ENCODE assay signal across 14 cellular contexts in genomic region chr1:10635992-10636391, GRCh38.
A peak's percentile ranks its signal among the peaks of the same experiment; 100 is the strongest.
DNase-seq lines count a peak whose midpoint lies in the region; ATAC-seq and TF ChIP-seq lines count a peak whose summit lies in the region.
"Had no signal": no experiment of that assay in that cellular context is flagged by ENCODE, and none has a peak within 500 bp of the region (broad histone marks: within the 10 kb centered on the region; RNA-seq: fewer than 3 reads in every experiment).

No MANE protein-coding gene starts in this region.

- BruUV-seq in Panc1 (replicated peaks; lab: Mats Ljungman, UMichigan): no TSS peak

- no peak overlapping the region for H3K4me3 ChIP-seq in Panc1 (ENCODE audit: low read depth in 2 of 2, low read length in 2 of 2)
- no peak overlapping the region for H3K4me3 ChIP-seq in muscle layer of duodenum (ENCODE audit: low read depth in 1 of 2, low read length in 2 of 2)
- H3K4me3 ChIP-seq in upper lobe of right lung: no peak overlapping the region
- H3K4me3 ChIP-seq: hepatocyte, SJCRH30 had no signal

- TF ChIP-seq CTCF in Panc1 (IDR thresholded peaks at IDR 0.05) (no peak), upper lobe of right lung (IDR thresholded peaks at IDR 0.05) (no peak)

- H3K27me3 ChIP-seq in Panc1 (ENCODE audit: control insufficient read depth, insufficient read depth, low read length) (no peaks in the 10 kb centered on the region), muscle layer of duodenum (ENCODE audit: low read depth, low read length) (no peaks in the 10 kb centered on the region), upper lobe of right lung (no peaks in the 10 kb centered on the region)
- H3K27me3 ChIP-seq: SJCRH30 had no signal

- H3K36me3 ChIP-seq in Panc1 (ENCODE audit: control insufficient read depth, insufficient read depth, low read length): no peaks in the 10 kb centered on the region
- H3K36me3 ChIP-seq in muscle layer of duodenum (ENCODE audit: control insufficient read depth in 1 of 2, insufficient read depth in 2 of 2, low read length in 2 of 2): peaks cover 0 to 6% of the 10 kb centered on the region in 2 donors
- H3K36me3 ChIP-seq in upper lobe of right lung: peaks cover 6% of the 10 kb centered on the region
- H3K36me3 ChIP-seq: SJCRH30 had no signal

- DNase-seq in Panc1 (ENCODE audit: low read depth, low spot score) (no peak), epithelial cell of prostate (ENCODE audit: low read depth, low spot score) (peak; percentile 26), upper lobe of right lung (no peak), LoVo (ENCODE audit: low spot score) (no peak)
- DNase-seq in stimulated activated CD4-positive, alpha-beta T cell treated with anti-CD3 and anti-CD28 coated beads, Interleukin-4, amount 100 ng/mL, for 1 hour: no peak
- DNase-seq: activated CD4-positive, alpha-beta T cell treated with anti-CD3 and anti-CD28 coated beads, Interleukin-2, amount 50 U/mL, for 48 hours; H9; KBM-7; left cardiac atrium; stimulated activated CD4-positive, alpha-beta T cell treated with anti-CD3 and anti-CD28 coated beads, Interleukin-2, amount 100 ng/mL, for 48 hours had no signal

- in situ Hi-C loops in Panc1 (cut with HindIII; ENCODE audit: low pct_unique_long_range_greater_than_20kb, low sequenced_read_pairs): no loop called here

- 0 out of 2 replicates have a peak, but pooled peaks have one; percentile 15 for ATAC-seq in Panc1
- ATAC-seq in upper lobe of right lung: peak; percentile 33
- no peak for ATAC-seq in GM18867 (IDR thresholded peaks at IDR 0.05; ENCODE audit: unreplicated experiment)

- POLR2A ChIA-PET in Panc1 (lab: Charles Lee): no interaction called here

- no peaks in the 10 kb centered on the region for H3K9me3 ChIP-seq in Panc1 (ENCODE audit: control insufficient read depth, insufficient read depth, low read depth, low read length)
- H3K9me3 ChIP-seq in muscle layer of duodenum (ENCODE audit: control insufficient read depth in 1 of 2, low read length in 2 of 2): no peaks in the 10 kb centered on the region
- no peaks in the 10 kb centered on the region for H3K9me3 ChIP-seq in upper lobe of right lung
- H3K9me3 ChIP-seq: SJCRH30 had no signal

- CTCF ChIA-PET in Panc1 (lab: Charles Lee): no interaction called here

- intact Hi-C loops in Panc1 (cut with micrococcal nuclease; ENCODE audit: unreplicated experiment): no loop called here
- intact Hi-C loops in upper lobe of right lung (cut with DNase I): no loop called here

- H3K4me1 ChIP-seq in Panc1 (ENCODE audit: control insufficient read depth, insufficient read depth, low read length): peaks cover 11% of the 10 kb centered on the region
- H3K4me1 ChIP-seq in muscle layer of duodenum (ENCODE audit: control insufficient read depth in 1 of 2, insufficient read depth in 2 of 2, low read length in 2 of 2): peaks cover 0 to 32% of the 10 kb centered on the region in 2 donors
- H3K4me1 ChIP-seq in upper lobe of right lung: peaks cover 23% of the 10 kb centered on the region

- H3K27ac ChIP-seq in Panc1 (ENCODE audit: low read length) (no peak overlapping the region), epithelial cell of prostate (peak overlapping the region; percentile 99), muscle layer of duodenum (ENCODE audit: low read length) (peak overlapping the region; percentile 45), upper lobe of right lung (peak overlapping the region; percentile 62)
- H3K27ac ChIP-seq: hepatocyte, SJCRH30 had no signal
